ENCODE assay signal across 8 cellular contexts in genomic region chr7:101941481-101942383, GRCh38.
DNase-seq lines count a peak whose midpoint lies in the region; ATAC-seq, FAIRE-seq and TF ChIP-seq lines count a peak whose summit lies in the region.

No MANE protein-coding gene starts in this region.

- peak overlapping the region; percentile 24 for H3K4ac ChIP-seq in H1 (replicated peaks; ENCODE audit: insufficient read length, low read depth, low read length)

- peak overlapping the region in 2 of 4 experiments; percentile 6 to 16; a peak in 1 of 7 replicates for H3K9ac ChIP-seq in H1 (replicated peaks in 1 of 4; ENCODE audit: extremely low read depth in 1 of 4, low read depth in 3 of 4, low read length in 3 of 4)
- peak overlapping the region; percentile 28 to 55 for H3K9ac ChIP-seq in mucosa of rectum (ENCODE audit: low read depth in 1 of 2, low read length in 2 of 2)

- H2BK20ac ChIP-seq in H1 (ENCODE audit: low read length) = peak overlapping the region; percentile 87; the same call in 1 of the 2 replicates

- ATAC-seq in GM18861 (IDR thresholded peaks at IDR 0.05; ENCODE audit: unreplicated experiment) = no peak

- no peak for FAIRE-seq in H1 (lab: Jason Lieb, UNC)

- H3K27me3 ChIP-seq in H1 (replicated peaks in 1 of 4; ENCODE audit: control insufficient read depth in 3 of 4, extremely low read depth in 1 of 4, insufficient read depth in 3 of 4, low read length in 3 of 4) (no peaks in the 10 kb centered on the region), mucosa of rectum (ENCODE audit: control insufficient read depth in 2 of 2, insufficient read depth in 2 of 2, low read length in 2 of 2) (no peaks in the 10 kb centered on the region)

- no peak for TF ChIP-seq RAD21 in H1 (IDR thresholded peaks at IDR 0.05 in 1 of 2, conservative IDR thresholded peaks at IDR 0.05 in 1 of 2; ENCODE audit: low read depth in 2 of 2, low read length in 2 of 2)

- H3K36me3 ChIP-seq in H1 (ENCODE audit: control insufficient read depth in 2 of 4, insufficient read depth in 4 of 4, low read length in 3 of 4) (no peaks in the 10 kb centered on the region), mucosa of rectum (ENCODE audit: control insufficient read depth in 2 of 2, insufficient read depth in 2 of 2, low read length in 2 of 2) (no peaks in the 10 kb centered on the region)

- H3K79me2 ChIP-seq in H1 (ENCODE audit: control insufficient read depth in 1 of 2, insufficient read depth in 2 of 2, low read length in 2 of 2) = peaks cover 3 to 79% of the 10 kb centered on the region in 2 experiments; a peak in 3 of 4 replicates

- H3K27ac ChIP-seq in H1 (ENCODE audit: low read depth, low read length) (peak overlapping the region; percentile 34; the same call in 1 of the 2 replicates), mucosa of rectum (ENCODE audit: low read depth in 2 of 2, low read length in 2 of 2) (peak overlapping the region; percentile 80 to 84)

- peak overlapping the region; percentile 18 to 56; a peak in 3 of 4 replicates for H3K4me2 ChIP-seq in H1 (ENCODE audit: insufficient read depth in 1 of 2, low read depth in 2 of 2, low read length in 2 of 2)

- DNase-seq in AG08395 (ENCODE audit: low spot score) (peak; percentile 70), LHCN-M2 (ENCODE audit: low read depth) (peak; percentile 51), H1 (ENCODE audit: low read depth in 1 of 2, low spot score in 2 of 2) (no peak), GM19240 (ENCODE audit: insufficient read length, low spot score) (no peak), SHP77 treated with DMSO at 0.1 percent for 48 hours (lab: John Stamatoyannopoulos, UW) (no peak), nucleus accumbens (lab: John Stamatoyannopoulos, UW) (no peak)

- no peak overlapping the region; the same call in 1 of the 2 replicates for H2BK15ac ChIP-seq in H1 (ENCODE audit: low read length)

- H2AFZ ChIP-seq in H1 (ENCODE audit: low read length) = no peak overlapping the region

- WGBS in H1 (ENCODE audit: extremely low coverage in 1 of 2, insufficient coverage in 1 of 2, insufficient read length in 1 of 2, insufficient replicate concordance in 2 of 2, low coverage in 1 of 2, low lambda C conversion rate in 2 of 2, missing lambda C conversion rate in 1 of 2), 2 experiments = 70% methylated on average over 12 of the region's 12 CpGs; no CpG with 5 or more reads in 1 of the 2 experiments

- H3K4me3 ChIP-seq in H1 (ENCODE audit: extremely low read depth in 1 of 4, insufficient read depth in 2 of 4, low read depth in 3 of 4, low read length in 4 of 4) (0 out of 8 replicates have a peak overlapping the region, but pooled peaks of 1 of the 4 experiments have one; percentile 2), mucosa of rectum (ENCODE audit: low read length in 2 of 2) (no peak overlapping the region)

- peaks cover 21% of the 10 kb centered on the region for H3K79me1 ChIP-seq in H1 (ENCODE audit: low read depth, low read length)

- H3K14ac ChIP-seq in H1 (ENCODE audit: insufficient read length) = no peak overlapping the region

- peak overlapping the region; percentile 32; the same call in 1 of the 2 replicates for H2BK12ac ChIP-seq in H1 (ENCODE audit: low read depth, low read length)

- H3K9me3 ChIP-seq in H1 (ENCODE audit: insufficient read depth in 2 of 2, low read depth in 1 of 2, low read length in 1 of 2) (no peaks in the 10 kb centered on the region), mucosa of rectum (ENCODE audit: control insufficient read depth in 2 of 2, low read length in 2 of 2) (no peaks in the 10 kb centered on the region)

- no peak overlapping the region for H4K5ac ChIP-seq in H1 (ENCODE audit: insufficient read length, low read depth, low read length)

- peaks cover 2 to 5% of the 10 kb centered on the region in 2 experiments for H4K20me1 ChIP-seq in H1 (replicated peaks in 1 of 2; ENCODE audit: control insufficient read depth in 1 of 2, insufficient read depth in 2 of 2, low read length in 2 of 2)

- no peak overlapping the region for H4K91ac ChIP-seq in H1 (replicated peaks; ENCODE audit: insufficient read length, low read length)

- H3K23me2 ChIP-seq in H1 (ENCODE audit: low read depth, low read length) = no peaks in the 10 kb centered on the region

- CTCF ChIA-PET in H1 (lab: Charles Lee; ENCODE audit: partially characterized antibody) = interaction anchor here (0.7 to 1.5 kb wide), 9 partner anchors 13 to 275 kb away, joined by 3 to 5 read pairs (median 3); no protein-coding TSS in a partner anchor

- H2BK5ac ChIP-seq in H1 (ENCODE audit: low read depth, low read length) = peak overlapping the region; percentile 72

- POLR2A ChIA-PET in H1 (lab: Charles Lee; ENCODE audit: partially characterized antibody) = interaction anchor here (0.8 to 1.1 kb wide), 5 partner anchors 16 to 316 kb away, joined by 3 to 4 read pairs (median 3); no protein-coding TSS in a partner anchor

- no peak for TF ChIP-seq EP300 in H1 (IDR thresholded peaks at IDR 0.05; ENCODE audit: borderline replicate concordance in 1 of 2, low read depth in 2 of 2, low read length in 2 of 2)

- H2AK5ac ChIP-seq in H1 (ENCODE audit: low read depth, low read length) = peak overlapping the region; percentile 82

- no peak overlapping the region for H3K23ac ChIP-seq in H1 (ENCODE audit: insufficient read length)

- H4K8ac ChIP-seq in H1 (ENCODE audit: extremely low read depth, insufficient read depth, low read length) = no peak overlapping the region

- no peak for TF ChIP-seq POLR2A in H1 (IDR thresholded peaks at IDR 0.05; ENCODE audit: control extremely low read depth in 1 of 2, low read depth in 2 of 2, low read length in 2 of 2)

- no peak overlapping the region; the same call in 1 of the 2 replicates for H3K18ac ChIP-seq in H1 (ENCODE audit: extremely low read depth, low read length)

- H3K4me1 ChIP-seq in H1 (replicated peaks in 1 of 4; ENCODE audit: control insufficient read depth in 3 of 4, insufficient read depth in 4 of 4, low read length in 3 of 4) (peaks cover 13 to 35% (median 29%) of the 10 kb centered on the region in 4 experiments), mucosa of rectum (ENCODE audit: control insufficient read depth in 2 of 2, insufficient read depth in 2 of 2, low read length in 2 of 2) (peaks cover 33 to 36% of the 10 kb centered on the region in 2 donors)

- peak overlapping the region; percentile 21 for H2BK120ac ChIP-seq in H1 (replicated peaks; ENCODE audit: low read depth, low read length)

- no peak for TF ChIP-seq CTCF in H1 (IDR thresholded peaks at IDR 0.05; ENCODE audit: control extremely low read depth in 1 of 3, insufficient read depth in 1 of 3, low read depth in 1 of 3, low read length in 3 of 3)

- H3K56ac ChIP-seq in H1 (replicated peaks; ENCODE audit: insufficient read length, low read depth, low read length) = no peak overlapping the region

TF ChIP-seq in H1, 55 proteins besides CTCF, POLR2A, EP300 and RAD21:
- TF ChIP-seq CBX5 (IDR thresholded peaks at IDR 0.05; ENCODE audit: low read depth, low read length) (no peak), TAF7 (optimal IDR thresholded peaks at IDR 0.05; ENCODE audit: borderline replicate concordance, low read depth, low read length) (no peak), TBP (IDR thresholded peaks at IDR 0.05; ENCODE audit: low read depth, low read length) (no peak), KDM4A (IDR thresholded peaks at IDR 0.05; ENCODE audit: low read depth, low read length, severe bottlenecking) (no peak)

Comparison
In these comparisons a context has a peak if more than half of its experiments do, and no peak if none do; other contexts are left out.
1. DNase-seq: peak in AG08395 (single experiment) and LHCN-M2 (single experiment); none in H1 (0 of 2), GM19240 (single experiment), SHP77 treated with DMSO at 0.1 percent for 48 hours (single experiment) and nucleus accumbens (0 of 56).